25 cellular contexts compared by ENCODE assay signal in the genomic region with DNA sequence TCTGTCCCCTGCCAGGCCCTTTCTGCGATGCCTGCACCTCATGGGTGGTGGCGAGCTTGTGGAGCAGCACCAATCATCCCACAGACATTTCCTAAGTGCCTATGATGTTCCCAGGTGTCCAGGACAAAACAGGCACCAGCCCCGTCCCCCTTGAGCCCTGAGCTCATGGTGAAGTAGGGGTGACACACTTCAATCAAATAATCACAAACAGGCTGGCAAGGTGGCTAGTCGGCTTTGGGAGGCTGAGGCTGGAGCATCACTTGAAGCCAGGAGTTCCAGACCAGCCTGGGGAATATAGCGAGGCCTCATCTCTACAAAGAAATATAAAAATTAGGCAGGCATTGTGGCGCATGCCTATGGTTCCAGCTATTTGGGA. TPM values are rescaled to one million over a fixed set of nuclear protein-coding genes. Genes with fewer than 3 reads are reported as not detected.
A peak's percentile ranks its signal among the peaks of the same experiment; 100 is the strongest.
DNase-seq lines count a peak whose midpoint lies in the region; TF ChIP-seq lines count a peak whose summit lies in the region.
"Had no signal": no experiment of that assay in that cellular context is flagged by ENCODE, and none has a peak within 500 bp of the region (broad histone marks: within the 10 kb centered on the region; RNA-seq: fewer than 3 reads in every experiment).

No MANE protein-coding gene starts in this region.

- no peaks in the 10 kb centered on the region for H3K9me3 Mint-ChIP-seq in progenitor cell of endocrine pancreas (ENCODE audit: low read depth)
- H3K9me3 Mint-ChIP-seq in glutamatergic neuron (ENCODE audit: unreplicated experiment) = peaks cover 5% of the 10 kb centered on the region
- H3K9me3 Mint-ChIP-seq: activated naive CD4-positive, alpha-beta T cell treated with anti-CD3 and anti-CD28 coated beads, Interleukin-2, amount 10 ng/mL, durations not matched to agents 7 days and 5 days; activated T-cell treated with anti-CD3 and anti-CD28 coated beads, Interleukin-2, amount 50 U/mL, for 72 hours; dendritic cell treated with granulocyte-macrophage colony-stimulating factor and Interleukin-4, amounts not matched to agents 40 ng/mL and 50 ng/mL, for 4 days; natural killer cell treated with Interleukin-12 subunit alpha and Interleukin-12 subunit beta and Interleukin-15 and Interleukin-18, amount 100 ng/mL, for 72 hours; T-helper 1 cell treated with Interleukin-12 subunit alpha and Interleukin-12 subunit beta and Interleukin-4 antibody, amounts not matched to agents 30 μg/mL and 1 μg/mL, for 36 hours had no signal

- TF ChIP-seq CTCF in esophagus squamous epithelium (IDR thresholded peaks at IDR 0.05) = no peak
- TF ChIP-seq CTCF in progenitor cell of endocrine pancreas (IDR thresholded peaks at IDR 0.05; ENCODE audit: unreplicated experiment) = no peak
- TF ChIP-seq CTCF in glutamatergic neuron (IDR thresholded peaks at IDR 0.05; ENCODE audit: partially characterized antibody, unreplicated experiment) = no peak
- no peak for TF ChIP-seq CTCF in right atrium auricular region (IDR thresholded peaks at IDR 0.05)

- peaks cover 42% of the 10 kb centered on the region for H3K4me1 ChIP-seq in NT2/D1 (ENCODE audit: insufficient read depth, insufficient read length)
- peaks cover 39 to 83% (median 41%) of the 10 kb centered on the region in 3 donors for H3K4me1 ChIP-seq in esophagus squamous epithelium
- peaks cover 0 to 34% of the 10 kb centered on the region in 2 donors for H3K4me1 ChIP-seq in right atrium auricular region

- H3K27me3 ChIP-seq in NT2/D1 (ENCODE audit: insufficient read depth, insufficient read length) (no peaks in the 10 kb centered on the region), esophagus squamous epithelium (peaks cover 0 to 5% (median 0%) of the 10 kb centered on the region in 4 donors), right atrium auricular region (no peaks in the 10 kb centered on the region)
- H3K27me3 ChIP-seq: MG63, suprapubic skin, vagina had no signal

- H3K4me1 Mint-ChIP-seq in progenitor cell of endocrine pancreas (ENCODE audit: low read depth) (peaks cover 42% of the 10 kb centered on the region), glutamatergic neuron (ENCODE audit: low read depth, unreplicated experiment) (peaks cover 7% of the 10 kb centered on the region)

- H3K4me3 Mint-ChIP-seq in progenitor cell of endocrine pancreas (ENCODE audit: low read depth) = peak overlapping the region; percentile 91
- H3K4me3 Mint-ChIP-seq in glutamatergic neuron (ENCODE audit: unreplicated experiment) = no peak overlapping the region
- H3K4me3 Mint-ChIP-seq: activated naive CD4-positive, alpha-beta T cell treated with anti-CD3 and anti-CD28 coated beads, Interleukin-2, amount 10 ng/mL, durations not matched to agents 7 days and 5 days; activated T-cell treated with anti-CD3 and anti-CD28 coated beads, Interleukin-2, amount 50 U/mL, for 72 hours; dendritic cell treated with granulocyte-macrophage colony-stimulating factor and Interleukin-4, amounts not matched to agents 40 ng/mL and 50 ng/mL, for 4 days; natural killer cell treated with Interleukin-12 subunit alpha and Interleukin-12 subunit beta and Interleukin-15 and Interleukin-18, amount 100 ng/mL, for 72 hours; T-helper 1 cell treated with Interleukin-12 subunit alpha and Interleukin-12 subunit beta and Interleukin-4 antibody, amounts not matched to agents 30 μg/mL and 1 μg/mL, for 36 hours had no signal

- WGBS in esophagus squamous epithelium, 2 donors = 77 to 78% methylated on average over 4 to 6 of the region's 6 CpGs

- no peaks in the 10 kb centered on the region for H3K9me3 ChIP-seq in NT2/D1 (ENCODE audit: insufficient read depth, low read length)
- H3K9me3 ChIP-seq in esophagus squamous epithelium = no peaks in the 10 kb centered on the region
- H3K9me3 ChIP-seq in right atrium auricular region = no peaks in the 10 kb centered on the region
- H3K9me3 ChIP-seq: left ventricle myocardium inferior, MG63, suprapubic skin, vagina had no signal

- DNase-seq in NT2/D1 (ENCODE audit: low read depth, low spot score) (no peak), esophagus squamous epithelium (lab: John Stamatoyannopoulos, UW) (no peak), progenitor cell of endocrine pancreas (ENCODE audit: low spot score, unreplicated experiment) (no peak), glutamatergic neuron (no peak), right atrium auricular region (ENCODE audit: low spot score) (no peak)
- DNase-seq: activated CD4-positive, alpha-beta T cell treated with anti-CD3 and anti-CD28 coated beads for 48 hours; activated naive CD4-positive, alpha-beta T cell treated with anti-CD3 and anti-CD28 coated beads, Interleukin-2, amount 10 ng/mL, durations not matched to agents 7 days and 5 days; activated T-cell treated with anti-CD3 and anti-CD28 coated beads, Interleukin-2, amount 50 U/mL, for 72 hours; amygdala; HCEC 1CT; head of caudate nucleus; left ventricle myocardium inferior; MG63; midbrain; NCI-H1417; NCI-H2107; NCI-H510A treated with DMSO at 0.1 percent for 48 hours; NK-92 treated with Interleukin-12 subunit alpha and Interleukin-12 subunit beta, amount 100 ng/mL, for 24 hours had no signal

- TF ChIP-seq POLR2A in esophagus squamous epithelium (IDR thresholded peaks at IDR 0.05) = no peak

- H3K27me3 Mint-ChIP-seq in progenitor cell of endocrine pancreas (no peaks in the 10 kb centered on the region), glutamatergic neuron (ENCODE audit: unreplicated experiment) (peaks cover 6% of the 10 kb centered on the region)
- H3K27me3 Mint-ChIP-seq: dendritic cell treated with granulocyte-macrophage colony-stimulating factor and Interleukin-4, amounts not matched to agents 40 ng/mL and 50 ng/mL, for 4 days; natural killer cell treated with Interleukin-12 subunit alpha and Interleukin-12 subunit beta and Interleukin-15 and Interleukin-18, amount 100 ng/mL, for 72 hours had no signal

- peaks cover 9% of the 10 kb centered on the region for H3K36me3 Mint-ChIP-seq in progenitor cell of endocrine pancreas (ENCODE audit: insufficient read depth)
- H3K36me3 Mint-ChIP-seq in glutamatergic neuron (ENCODE audit: unreplicated experiment) = no peaks in the 10 kb centered on the region
- H3K36me3 Mint-ChIP-seq: natural killer cell treated with Interleukin-12 subunit alpha and Interleukin-12 subunit beta and Interleukin-15 and Interleukin-18, amount 100 ng/mL, for 72 hours had no signal

- H3K27ac ChIP-seq in esophagus squamous epithelium (peak overlapping the region in 3 of 4 donors; percentile 93 to 96 (median 94)), right atrium auricular region (no peak overlapping the region)
- H3K27ac ChIP-seq: left ventricle myocardium inferior, vagina had no signal

- H3K4me3 ChIP-seq in NT2/D1 (ENCODE audit: insufficient read length, low read depth) = no peak overlapping the region
- no peak overlapping the region for H3K4me3 ChIP-seq in esophagus squamous epithelium
- H3K4me3 ChIP-seq in right atrium auricular region = no peak overlapping the region
- H3K4me3 ChIP-seq: left ventricle myocardium inferior, MG63 had no signal

- H3K36me3 ChIP-seq in NT2/D1 (ENCODE audit: insufficient read depth, insufficient read length, low read length) (peaks cover 24% of the 10 kb centered on the region), esophagus squamous epithelium (peaks cover 0 to 19% (median 0%) of the 10 kb centered on the region in 3 donors), right atrium auricular region (peaks cover 13% of the 10 kb centered on the region)
- H3K36me3 ChIP-seq: MG63 had no signal

- H3K9ac ChIP-seq in NT2/D1 (ENCODE audit: insufficient read length, low read depth) = peak overlapping the region; percentile 73

- intact Hi-C loops in esophagus squamous epithelium (cut with DNase I) = no loop called here

- H3K27ac Mint-ChIP-seq in progenitor cell of endocrine pancreas = peak overlapping the region; percentile 10
- H3K27ac Mint-ChIP-seq in glutamatergic neuron (ENCODE audit: unreplicated experiment) = no peak overlapping the region
- H3K27ac Mint-ChIP-seq: activated naive CD4-positive, alpha-beta T cell treated with anti-CD3 and anti-CD28 coated beads, Interleukin-2, amount 10 ng/mL, durations not matched to agents 7 days and 5 days; activated T-cell treated with anti-CD3 and anti-CD28 coated beads, Interleukin-2, amount 50 U/mL, for 72 hours; dendritic cell treated with granulocyte-macrophage colony-stimulating factor and Interleukin-4, amounts not matched to agents 40 ng/mL and 50 ng/mL, for 4 days; natural killer cell treated with Interleukin-12 subunit alpha and Interleukin-12 subunit beta and Interleukin-15 and Interleukin-18, amount 100 ng/mL, for 72 hours; T-helper 1 cell treated with Interleukin-12 subunit alpha and Interleukin-12 subunit beta and Interleukin-4 antibody, amounts not matched to agents 30 μg/mL and 1 μg/mL, for 36 hours had no signal

RNA-seq across cellular contexts. Expression of gene PRSS8, which starts 0.7 kb away (rescaled TPM):
- 100 to 1,000 TPM in 1 of 4 donors, 10 to 100 TPM in 3; 39.2 to 121 (median 49.2) TPM for total RNA-seq in esophagus squamous epithelium
- total RNA-seq in progenitor cell of endocrine pancreas = 107 and 111 TPM in 2 replicates
- total RNA-seq in glutamatergic neuron (ENCODE audit: unreplicated experiment) = not detected
- total RNA-seq in right atrium auricular region = 1 to 10 TPM in 1 of 2 donors, not detected in 1; 2.4 TPM
- total RNA-seq: activated T-cell treated with anti-CD3 and anti-CD28 coated beads, Interleukin-2, amount 50 U/mL, for 72 hours; endothelial cell of umbilical vein; G401; left ventricle myocardium inferior; natural killer cell treated with Interleukin-12 subunit alpha and Interleukin-12 subunit beta and Interleukin-15 and Interleukin-18, amount 100 ng/mL, for 72 hours had no signal

RNA-seq across cellular contexts. Expression of gene PRSS36, which starts 13.6 kb away (rescaled TPM):
- total RNA-seq in esophagus squamous epithelium (1 to 10 TPM in 2 of 4 donors, under 1 TPM in 2; 0.38 to 4.2 (median 1.9) TPM), progenitor cell of endocrine pancreas (0.65 and 0.69 TPM in 2 replicates), glutamatergic neuron (ENCODE audit: unreplicated experiment) (0.61 TPM), right atrium auricular region (1 to 10 TPM; 1.3 to 1.9 TPM)
- total RNA-seq: endothelial cell of umbilical vein, G401 had no signal

RNA-seq across cellular contexts. Expression of gene KAT8, which starts 18.8 kb away (rescaled TPM):
- 10 to 100 TPM; 25.7 to 57.2 (median 30.4) TPM for total RNA-seq in esophagus squamous epithelium
- total RNA-seq in progenitor cell of endocrine pancreas = 72.4 and 76.1 TPM in 2 replicates
- total RNA-seq in glutamatergic neuron (ENCODE audit: unreplicated experiment) = 61.2 TPM
- total RNA-seq in right atrium auricular region = 10 to 100 TPM; 58.0 to 64.3 TPM

RNA-seq across cellular contexts. Expression of gene BCKDK, which starts 28.1 kb away (rescaled TPM):
- total RNA-seq in esophagus squamous epithelium = 10 to 100 TPM; 26.6 to 39.8 (median 33.5) TPM
- total RNA-seq in progenitor cell of endocrine pancreas = 40.1 and 41.7 TPM in 2 replicates
- total RNA-seq in glutamatergic neuron (ENCODE audit: unreplicated experiment) = 62.4 TPM
- total RNA-seq in right atrium auricular region = 10 to 100 TPM; 52.0 to 62.3 TPM

RNA-seq across cellular contexts. Expression of gene VKORC1, which starts 41.7 kb away (rescaled TPM):
- total RNA-seq in esophagus squamous epithelium (10 to 100 TPM; 27.6 to 56.6 (median 44.0) TPM), progenitor cell of endocrine pancreas (51.0 and 54.8 TPM in 2 replicates), glutamatergic neuron (ENCODE audit: unreplicated experiment) (152 TPM), right atrium auricular region (10 to 100 TPM; 64.9 to 71.8 TPM)

Comparison
In these comparisons a context has a peak if more than half of its experiments do, and no peak if none do; other contexts are left out.
1. H3K27ac ChIP-seq: peak in esophagus squamous epithelium (3 of 4); none in right atrium auricular region (0 of 2).
2. RNA of gene PRSS8, which starts 0.7 kb away (total RNA-seq): 107 to 111 TPM in progenitor cell of endocrine pancreas and 39.2 to 121 TPM in esophagus squamous epithelium; 2.4 TPM in right atrium auricular region and not detected in glutamatergic neuron (single experiment); every median in the first group is over 10 times any median in the second.